Comparison of ENCODE assay signal across 9 cellular contexts in genomic region chr5:38922199-38922598, GRCh38.
DNase-seq lines count a peak whose midpoint lies in the region; ATAC-seq and TF ChIP-seq lines count a peak whose summit lies in the region.
"Had no signal": no experiment of that assay in that cellular context is flagged by ENCODE, and none has a peak within 500 bp of the region (broad histone marks: within the 10 kb centered on the region; RNA-seq: fewer than 3 reads in every experiment).

No MANE protein-coding gene starts in this region.

- ATAC-seq in GM18867 (IDR thresholded peaks at IDR 0.05; ENCODE audit: unreplicated experiment) (peak; percentile 84), heart right ventricle (peak in 7 of 8 donors; percentile 28 to 77 (median 72))

- peaks cover 57% of the 10 kb centered on the region for H3K27me3 Mint-ChIP-seq in activated naive CD4-positive, alpha-beta T cell treated with anti-CD3 and anti-CD28 coated beads, Interleukin-2, amount 10 ng/mL, durations not matched to agents 7 days and 5 days

- H3K9me3 ChIP-seq in BE2C (no peaks in the 10 kb centered on the region), heart right ventricle (no peaks in the 10 kb centered on the region)

- intact Hi-C loops in heart right ventricle (cut with DNase I): loop anchor here in 8 of 10 donors (5.0 to 10.0 kb wide), 9 partner anchors 75 to 540 kb away; partner anchors contain the start of gene OSMR (in 1 of the 8)

- no peak overlapping the region for H3K4me3 Mint-ChIP-seq in activated naive CD4-positive, alpha-beta T cell treated with anti-CD3 and anti-CD28 coated beads, Interleukin-2, amount 10 ng/mL, durations not matched to agents 7 days and 5 days

- H3K27me3 ChIP-seq in BE2C: peaks cover 7% of the 10 kb centered on the region
- no peaks in the 10 kb centered on the region for H3K27me3 ChIP-seq in heart right ventricle

- H3K27ac Mint-ChIP-seq in activated naive CD4-positive, alpha-beta T cell treated with anti-CD3 and anti-CD28 coated beads, Interleukin-2, amount 10 ng/mL, durations not matched to agents 7 days and 5 days: no peak overlapping the region

- DNase-seq in BE2C (peak; percentile 65), HT1080 (ENCODE audit: low read depth) (peak; percentile 52), heart right ventricle (peak; percentile 33 to 41), putamen (ENCODE audit: low spot score) (peak; percentile 7), cortex of kidney (lab: John Stamatoyannopoulos, UW) (no peak)
- DNase-seq in activated naive CD4-positive, alpha-beta T cell treated with anti-CD3 and anti-CD28 coated beads, Interleukin-2, amount 10 ng/mL, durations not matched to agents 7 days and 5 days: peak; percentile 65

- no peaks in the 10 kb centered on the region for H3K36me3 ChIP-seq in BE2C
- peaks cover 0 to 95% (median 4%) of the 10 kb centered on the region in 9 donors for H3K36me3 ChIP-seq in heart right ventricle

- no peak overlapping the region for H3K27ac ChIP-seq in heart right ventricle
- H3K27ac ChIP-seq: skin epidermis had no signal

- H3K4me3 ChIP-seq in BE2C (ENCODE audit: low read depth, low read length): no peak overlapping the region
- H3K4me3 ChIP-seq in heart right ventricle: no peak overlapping the region
- H3K4me3 ChIP-seq: skin epidermis had no signal

- 10 to 13% methylated on average over 1 of the region's 1 CpG for WGBS in heart right ventricle, 2 donors

- H3K36me3 Mint-ChIP-seq in activated naive CD4-positive, alpha-beta T cell treated with anti-CD3 and anti-CD28 coated beads, Interleukin-2, amount 10 ng/mL, durations not matched to agents 7 days and 5 days: no peaks in the 10 kb centered on the region

- H3K4me1 Mint-ChIP-seq in activated naive CD4-positive, alpha-beta T cell treated with anti-CD3 and anti-CD28 coated beads, Interleukin-2, amount 10 ng/mL, durations not matched to agents 7 days and 5 days: no peaks in the 10 kb centered on the region

- TF ChIP-seq CTCF in BE2C (IDR thresholded peaks at IDR 0.05; ENCODE audit: low read depth, low read length): peak; percentile 98
- TF ChIP-seq CTCF in heart right ventricle (IDR thresholded peaks at IDR 0.05): peak; percentile 47 to 82 (median 69)

- H3K9me3 Mint-ChIP-seq in activated naive CD4-positive, alpha-beta T cell treated with anti-CD3 and anti-CD28 coated beads, Interleukin-2, amount 10 ng/mL, durations not matched to agents 7 days and 5 days: no peaks in the 10 kb centered on the region

- CTCF ChIA-PET in activated naive CD4-positive, alpha-beta T cell treated with anti-CD3 and anti-CD28 coated beads, Interleukin-2, amount 10 ng/mL, durations not matched to agents 7 days and 5 days (lab: Charles Lee): interaction anchor here (0.8 to 3.1 kb wide), 13 partner anchors 8 to 501 kb away, joined by 3 to 17 read pairs (median 5); no protein-coding TSS in a partner anchor

- H3K4me1 ChIP-seq in BE2C (no peaks in the 10 kb centered on the region), heart right ventricle (peaks cover 0 to 23% (median 9%) of the 10 kb centered on the region in 9 donors)

TF ChIP-seq in PFSK-1, 5 proteins besides CTCF, POLR2A, EP300 and RAD21:
- TF ChIP-seq TAF1 (IDR thresholded peaks at IDR 0.05; ENCODE audit: borderline replicate concordance, insufficient read depth, low read length) (no peak), REST (IDR thresholded peaks at IDR 0.05; ENCODE audit: insufficient read depth in 1 of 2, low read depth in 2 of 2, low read length in 2 of 2) (peak; percentile 63 to 79)
